In the genomic region with DNA sequence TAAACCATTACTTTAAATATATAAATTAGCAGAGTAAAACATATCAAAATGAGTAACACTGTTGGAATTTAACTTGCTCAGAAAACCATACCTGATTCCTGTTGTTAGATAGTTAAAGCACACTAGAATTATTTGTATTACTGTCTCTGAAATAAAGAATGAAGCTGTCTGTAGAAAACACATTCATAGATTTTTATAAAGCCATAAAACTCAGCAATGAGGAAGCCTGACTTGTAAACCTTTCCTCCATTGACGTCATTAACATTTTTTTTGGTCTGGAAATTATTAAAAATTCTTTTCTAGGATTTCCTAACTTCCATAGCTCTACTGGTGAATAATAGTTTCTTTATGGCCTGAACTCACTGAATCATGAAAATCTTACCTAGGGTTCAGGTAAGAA, we compare ENCODE assay signal across 24 cellular contexts.
DNase-seq lines count a peak whose midpoint lies in the region; ATAC-seq and TF ChIP-seq lines count a peak whose summit lies in the region.
"Had no signal": no experiment of that assay in that cellular context is flagged by ENCODE, and none has a peak within 500 bp of the region (broad histone marks: within the 10 kb centered on the region; RNA-seq: fewer than 3 reads in every experiment).

No MANE protein-coding gene starts in this region.

- no peak overlapping the region for H3K4me3 Mint-ChIP-seq in activated CD4-positive, alpha-beta T cell treated with anti-CD3 and anti-CD28 coated beads, Interleukin-2, amount 10 ng/mL, durations not matched to agents 24 days and 14 days
- H3K4me3 Mint-ChIP-seq: CD14-positive monocyte; CD4-positive, alpha-beta T cell; CD8-positive, alpha-beta memory T cell had no signal

- TF ChIP-seq EP300 in suprapubic skin (IDR thresholded peaks at IDR 0.05) = no peak

- H3F3A ChIP-seq in PC-3 (ENCODE audit: low read length, unreplicated experiment) = no peaks in the 10 kb centered on the region

- ATAC-seq in PC-3 = peak; percentile 73
- ATAC-seq: A549, GM12878 had no signal

- H4K20me1 ChIP-seq in Karpas-422 (ENCODE audit: insufficient read depth, low read depth, low read length) = no peaks in the 10 kb centered on the region
- no peaks in the 10 kb centered on the region for H4K20me1 ChIP-seq in PC-3 (ENCODE audit: low read length)
- H4K20me1 ChIP-seq: BLaER1 treated with 17β-estradiol and CSF1 and Interleukin-3, amounts not matched to agents 10 nM and 100 nM had no signal

- H3K9me3 Mint-ChIP-seq in activated CD4-positive, alpha-beta T cell treated with anti-CD3 and anti-CD28 coated beads, Interleukin-2, amount 10 ng/mL, durations not matched to agents 24 days and 14 days = no peaks in the 10 kb centered on the region

- no peak for TF ChIP-seq POLR2A in suprapubic skin (IDR thresholded peaks at IDR 0.05)

- intact Hi-C loops in PC-3 (cut with micrococcal nuclease) = no loop called here
- intact Hi-C loops in activated CD4-positive, alpha-beta T cell treated with anti-CD3 and anti-CD28 coated beads, Interleukin-2, amount 10 ng/mL, durations not matched to agents 24 days and 14 days (cut with micrococcal nuclease) = no loop called here

- POLR2A ChIA-PET in PC-3 (lab: Charles Lee; ENCODE audit: unreplicated experiment) = interaction anchor here (0.6 kb wide), 1 partner anchor 1144 kb away, joined by 5 read pairs; no protein-coding TSS in a partner anchor

- 38% methylated on average over 1 of the region's 1 CpG for WGBS in suprapubic skin

- no peak for TF ChIP-seq CTCF in PC-3 (conservative IDR thresholded peaks at IDR 0.05; ENCODE audit: low read depth, low read length)
- TF ChIP-seq CTCF in suprapubic skin (IDR thresholded peaks at IDR 0.05) = no peak

- H3K4me2 ChIP-seq in Karpas-422 (ENCODE audit: low read depth, low read length, poor library complexity, severe bottlenecking) = no peak overlapping the region
- H3K4me2 ChIP-seq in PC-3 (ENCODE audit: low read length) = no peak overlapping the region
- H3K4me2 ChIP-seq: A549; BLaER1 treated with 17β-estradiol and CSF1 and Interleukin-3, amounts not matched to agents 10 nM and 100 nM had no signal

- H3K27me3 ChIP-seq in Karpas-422 (ENCODE audit: low read length) = no peaks in the 10 kb centered on the region
- peaks cover 28% of the 10 kb centered on the region; the same call in 1 of the 2 replicates for H3K27me3 ChIP-seq in PC-3 (ENCODE audit: low read length)
- no peaks in the 10 kb centered on the region for H3K27me3 ChIP-seq in suprapubic skin
- H3K27me3 ChIP-seq: BE2C; BLaER1 treated with 17β-estradiol and CSF1 and Interleukin-3, amounts not matched to agents 10 nM and 100 nM had no signal

- H3K36me3 ChIP-seq in Karpas-422 (ENCODE audit: insufficient read depth, low read length) (no peaks in the 10 kb centered on the region), PC-3 (ENCODE audit: low read depth, low read length) (no peaks in the 10 kb centered on the region), suprapubic skin (no peaks in the 10 kb centered on the region)
- H3K36me3 ChIP-seq: BE2C; BLaER1 treated with 17β-estradiol and CSF1 and Interleukin-3, amounts not matched to agents 10 nM and 100 nM had no signal

- H3K27me3 Mint-ChIP-seq in activated CD4-positive, alpha-beta T cell treated with anti-CD3 and anti-CD28 coated beads, Interleukin-2, amount 10 ng/mL, durations not matched to agents 24 days and 14 days = peaks cover 2% of the 10 kb centered on the region

- no peaks in the 10 kb centered on the region for H3K36me3 Mint-ChIP-seq in activated CD4-positive, alpha-beta T cell treated with anti-CD3 and anti-CD28 coated beads, Interleukin-2, amount 10 ng/mL, durations not matched to agents 24 days and 14 days (ENCODE audit: low read depth)
- H3K36me3 Mint-ChIP-seq: CD14-positive monocyte; CD8-positive, alpha-beta memory T cell had no signal

- H3K9me3 ChIP-seq in Karpas-422 (ENCODE audit: low read length) (no peaks in the 10 kb centered on the region), PC-3 (ENCODE audit: low read length) (no peaks in the 10 kb centered on the region), suprapubic skin (no peaks in the 10 kb centered on the region)
- H3K9me3 ChIP-seq: A549, BE2C had no signal

- H2AFZ ChIP-seq in Karpas-422 (ENCODE audit: low read length) (peak overlapping the region; percentile 86), PC-3 (ENCODE audit: low read length) (no peak overlapping the region)
- H2AFZ ChIP-seq: GM23248 had no signal

- H3K9ac ChIP-seq in Karpas-422 (ENCODE audit: low read length) (no peak overlapping the region), PC-3 (ENCODE audit: low read length) (no peak overlapping the region)
- H3K9ac ChIP-seq: BLaER1 treated with 17β-estradiol and CSF1 and Interleukin-3, amounts not matched to agents 10 nM and 100 nM; GM23248 had no signal

- no peak overlapping the region for H3K27ac Mint-ChIP-seq in activated CD4-positive, alpha-beta T cell treated with anti-CD3 and anti-CD28 coated beads, Interleukin-2, amount 10 ng/mL, durations not matched to agents 24 days and 14 days
- H3K27ac Mint-ChIP-seq: CD14-positive monocyte; CD4-positive, alpha-beta T cell; CD8-positive, alpha-beta memory T cell had no signal

- H3K4me1 ChIP-seq in Karpas-422 (ENCODE audit: low read length) (peaks cover 35% of the 10 kb centered on the region), PC-3 (ENCODE audit: insufficient read depth, low read length) (no peaks in the 10 kb centered on the region), suprapubic skin (no peaks in the 10 kb centered on the region)
- H3K4me1 ChIP-seq: A549; BE2C; BLaER1 treated with 17β-estradiol and CSF1 and Interleukin-3, amounts not matched to agents 10 nM and 100 nM had no signal

- H3K79me2 ChIP-seq in Karpas-422 (ENCODE audit: low read length) (no peaks in the 10 kb centered on the region), PC-3 (ENCODE audit: low read length) (no peaks in the 10 kb centered on the region)

- DNase-seq in Karpas-422 (no peak), PC-3 (peak; percentile 7), kidney tubule cell (ENCODE audit: low spot score) (peak; percentile 17), renal cortical epithelial cell (ENCODE audit: low read depth) (peak; percentile 56), suprapubic skin (ENCODE audit: low spot score in 2 of 2) (no peak)
- no peak for DNase-seq in activated CD4-positive, alpha-beta T cell treated with anti-CD3 and anti-CD28 coated beads, Interleukin-2, amount 10 ng/mL, durations not matched to agents 24 days and 14 days
- DNase-seq in stimulated activated CD4-positive, alpha-beta T cell treated with anti-CD3 and anti-CD28 coated beads, Interleukin-4, amount 100 ng/mL, for 24 hours = no peak
- DNase-seq: 8988T; ACHN; AML-193; BE2C; CD4-positive, alpha-beta T cell; CD8-positive, alpha-beta memory T cell; DMS 273 treated with DMSO at 0.1 percent for 48 hours; DMS79; EL; GDM1; GM23248; H7; HCEC 1CT had no signal

- no peaks in the 10 kb centered on the region for H3K9me2 ChIP-seq in Karpas-422 (replicated peaks; ENCODE audit: insufficient read depth, low read length)
- no peaks in the 10 kb centered on the region for H3K9me2 ChIP-seq in PC-3 (replicated peaks; ENCODE audit: low read length)

- H3K27ac ChIP-seq in Karpas-422 (ENCODE audit: low read length) (peak overlapping the region; percentile 33; the same call in 1 of the 2 replicates), PC-3 (ENCODE audit: low read length) (no peak overlapping the region), suprapubic skin (no peak overlapping the region)
- H3K27ac ChIP-seq: A549; BLaER1 treated with 17β-estradiol and CSF1 and Interleukin-3, amounts not matched to agents 10 nM and 100 nM; GM23248 had no signal

- no TSS peak for BruUV-seq in PC-3 (replicated peaks; lab: Mats Ljungman, UMichigan)

- no peaks in the 10 kb centered on the region for H3K4me1 Mint-ChIP-seq in activated CD4-positive, alpha-beta T cell treated with anti-CD3 and anti-CD28 coated beads, Interleukin-2, amount 10 ng/mL, durations not matched to agents 24 days and 14 days
- H3K4me1 Mint-ChIP-seq: CD14-positive monocyte; CD8-positive, alpha-beta memory T cell had no signal

- H3K4me3 ChIP-seq in Karpas-422 (ENCODE audit: low read length) (no peak overlapping the region), PC-3 (ENCODE audit: low read length) (no peak overlapping the region), suprapubic skin (no peak overlapping the region)
- H3K4me3 ChIP-seq: A549; BLaER1 treated with 17β-estradiol and CSF1 and Interleukin-3, amounts not matched to agents 10 nM and 100 nM; GM12878; GM23248 had no signal

- CTCF ChIA-PET in PC-3 (lab: Charles Lee) = no interaction called here

Comparison
In these comparisons a context has a peak if more than half of its experiments do, and no peak if none do; other contexts are left out.
1. DNase-seq: peak in PC-3 (single experiment), kidney tubule cell (single experiment) and renal cortical epithelial cell (single experiment); none in Karpas-422 (single experiment), activated CD4-positive, alpha-beta T cell treated with anti-CD3 and anti-CD28 coated beads, Interleukin-2, amount 10 ng/mL, durations not matched to agents 24 days and 14 days (single experiment), suprapubic skin (0 of 2) and stimulated activated CD4-positive, alpha-beta T cell treated with anti-CD3 and anti-CD28 coated beads, Interleukin-4, amount 100 ng/mL, for 24 hours (single experiment).